8 cellular contexts compared by ENCODE assay signal in genomic region chr7:87877641-87878040, GRCh38. TPM values are rescaled to one million over a fixed set of nuclear protein-coding genes. Genes with fewer than 3 reads are reported as not detected.
A peak's percentile ranks its signal among the peaks of the same experiment; 100 is the strongest.
DNase-seq lines count a peak whose midpoint lies in the region.

No MANE protein-coding gene starts in this region.

- H3K4me3 Mint-ChIP-seq in T-helper 2 cell treated with Interferon-gamma antibody and Interleukin-4, amounts not matched to agents 5 μg/mL and 100 μg/mL, for 36 hours, result peak overlapping the region; percentile 97
- peak overlapping the region; percentile 80 for H3K4me3 Mint-ChIP-seq in activated T-helper 1 cell treated with anti-CD3 and anti-CD28 coated beads, Interleukin-12 subunit alpha, Interleukin-12 subunit beta, Interleukin-2, Interleukin-4 antibody, amounts not matched to agents 30 ng/mL and 10 ng/mL and 1 ng/mL, durations not matched to agents 14 hours and 24 hours and 36 hours

- H3K9ac ChIP-seq in iPS-20b (ENCODE audit: low read depth, low read length) (peak overlapping the region; percentile 98), subcutaneous abdominal adipose tissue (ENCODE audit: low read length in 5 of 5) (peak overlapping the region; percentile 78 to 91 (median 81))

- H3K27me3 ChIP-seq in iPS-20b (ENCODE audit: insufficient read depth, low read length), result no peaks in the 10 kb centered on the region
- H3K27me3 ChIP-seq in subcutaneous abdominal adipose tissue (ENCODE audit: control insufficient read depth in 5 of 5, insufficient read depth in 4 of 5, low read length in 5 of 5), result no peaks in the 10 kb centered on the region

- no peak for DNase-seq in T-helper 2 cell treated with Interferon-gamma antibody and Interleukin-4, amounts not matched to agents 5 μg/mL and 100 μg/mL, for 36 hours (ENCODE audit: low spot score)
- DNase-seq in T-helper 2 cell (no peak), dedifferentiated amniotic fluid mesenchymal stem cell (ENCODE audit: extremely low spot score) (no peak), GF-D8 (lab: John Stamatoyannopoulos, UW) (no peak)
- DNase-seq in activated T-helper 1 cell treated with anti-CD3 and anti-CD28 coated beads, Interleukin-12 subunit alpha, Interleukin-12 subunit beta, Interleukin-2, Interleukin-4 antibody, amounts not matched to agents 30 ng/mL and 10 ng/mL and 1 ng/mL, durations not matched to agents 14 hours and 24 hours and 36 hours (ENCODE audit: low spot score), result no peak
- DNase-seq in stimulated activated CD4-positive, alpha-beta T cell treated with anti-CD3 and anti-CD28 coated beads, Interleukin-2, amount 100 ng/mL, for 24 hours, result no peak

- H3K9me3 Mint-ChIP-seq in T-helper 2 cell treated with Interferon-gamma antibody and Interleukin-4, amounts not matched to agents 5 μg/mL and 100 μg/mL, for 36 hours, result peaks cover 5% of the 10 kb centered on the region
- peaks cover 4% of the 10 kb centered on the region for H3K9me3 Mint-ChIP-seq in activated T-helper 1 cell treated with anti-CD3 and anti-CD28 coated beads, Interleukin-12 subunit alpha, Interleukin-12 subunit beta, Interleukin-2, Interleukin-4 antibody, amounts not matched to agents 30 ng/mL and 10 ng/mL and 1 ng/mL, durations not matched to agents 14 hours and 24 hours and 36 hours

- H3K9me3 ChIP-seq in iPS-20b (ENCODE audit: insufficient read depth, low read depth, low read length), result no peaks in the 10 kb centered on the region
- H3K9me3 ChIP-seq in subcutaneous abdominal adipose tissue (ENCODE audit: control insufficient read depth in 5 of 5, low read length in 5 of 5), result no peaks in the 10 kb centered on the region

- peaks cover 44% of the 10 kb centered on the region for H3K4me1 Mint-ChIP-seq in T-helper 2 cell treated with Interferon-gamma antibody and Interleukin-4, amounts not matched to agents 5 μg/mL and 100 μg/mL, for 36 hours (ENCODE audit: low read depth)
- peaks cover 57% of the 10 kb centered on the region for H3K4me1 Mint-ChIP-seq in activated T-helper 1 cell treated with anti-CD3 and anti-CD28 coated beads, Interleukin-12 subunit alpha, Interleukin-12 subunit beta, Interleukin-2, Interleukin-4 antibody, amounts not matched to agents 30 ng/mL and 10 ng/mL and 1 ng/mL, durations not matched to agents 14 hours and 24 hours and 36 hours (ENCODE audit: low read depth)

- peak overlapping the region; percentile 97 for H3K4me3 ChIP-seq in iPS-20b (ENCODE audit: low read length)
- peak overlapping the region; percentile 87 to 91 (median 91) for H3K4me3 ChIP-seq in subcutaneous abdominal adipose tissue (ENCODE audit: low read depth in 1 of 5, low read length in 5 of 5)

- peaks cover 8% of the 10 kb centered on the region; the same call in 1 of the 2 replicates for H3K4me1 ChIP-seq in iPS-20b (ENCODE audit: insufficient read depth, low read length)
- H3K4me1 ChIP-seq in subcutaneous abdominal adipose tissue (ENCODE audit: control insufficient read depth in 5 of 5, insufficient read depth in 5 of 5, low read length in 5 of 5), result peaks cover 0 to 31% (median 28%) of the 10 kb centered on the region in 5 donors

- H3K27ac Mint-ChIP-seq in T-helper 2 cell treated with Interferon-gamma antibody and Interleukin-4, amounts not matched to agents 5 μg/mL and 100 μg/mL, for 36 hours, result peak overlapping the region; percentile 97
- H3K27ac Mint-ChIP-seq in activated T-helper 1 cell treated with anti-CD3 and anti-CD28 coated beads, Interleukin-12 subunit alpha, Interleukin-12 subunit beta, Interleukin-2, Interleukin-4 antibody, amounts not matched to agents 30 ng/mL and 10 ng/mL and 1 ng/mL, durations not matched to agents 14 hours and 24 hours and 36 hours, result peak overlapping the region; percentile 98

- H3K27ac ChIP-seq in iPS-20b (ENCODE audit: low read length) (peak overlapping the region; percentile 68), subcutaneous abdominal adipose tissue (ENCODE audit: low read depth, low read length) (peak overlapping the region; percentile 88)

- intact Hi-C loops in activated T-helper 1 cell treated with anti-CD3 and anti-CD28 coated beads, Interleukin-12 subunit alpha, Interleukin-12 subunit beta, Interleukin-2, Interleukin-4 antibody, amounts not matched to agents 30 ng/mL and 10 ng/mL and 1 ng/mL, durations not matched to agents 14 hours and 24 hours and 36 hours (cut with micrococcal nuclease), result loop anchor here (1.0 to 10.0 kb wide), 4 partner anchors 343 to 1125 kb away; partner anchors contain the start of genes DMTF1, ELAPOR2 and SRI

- H3K36me3 Mint-ChIP-seq in T-helper 2 cell treated with Interferon-gamma antibody and Interleukin-4, amounts not matched to agents 5 μg/mL and 100 μg/mL, for 36 hours (ENCODE audit: low read depth), result peaks cover 45% of the 10 kb centered on the region
- H3K36me3 Mint-ChIP-seq in activated T-helper 1 cell treated with anti-CD3 and anti-CD28 coated beads, Interleukin-12 subunit alpha, Interleukin-12 subunit beta, Interleukin-2, Interleukin-4 antibody, amounts not matched to agents 30 ng/mL and 10 ng/mL and 1 ng/mL, durations not matched to agents 14 hours and 24 hours and 36 hours (ENCODE audit: low read depth), result peaks cover 44% of the 10 kb centered on the region

- H3K36me3 ChIP-seq in iPS-20b (ENCODE audit: insufficient read depth, low read depth, low read length) (peaks cover 47% of the 10 kb centered on the region), subcutaneous abdominal adipose tissue (ENCODE audit: control insufficient read depth in 5 of 5, insufficient read depth in 5 of 5, low read length in 5 of 5) (no peaks in the 10 kb centered on the region)

- H3K27me3 Mint-ChIP-seq in T-helper 2 cell treated with Interferon-gamma antibody and Interleukin-4, amounts not matched to agents 5 μg/mL and 100 μg/mL, for 36 hours (ENCODE audit: low read depth), result no peaks in the 10 kb centered on the region
- no peaks in the 10 kb centered on the region for H3K27me3 Mint-ChIP-seq in activated T-helper 1 cell treated with anti-CD3 and anti-CD28 coated beads, Interleukin-12 subunit alpha, Interleukin-12 subunit beta, Interleukin-2, Interleukin-4 antibody, amounts not matched to agents 30 ng/mL and 10 ng/mL and 1 ng/mL, durations not matched to agents 14 hours and 24 hours and 36 hours (ENCODE audit: insufficient read depth)

RNA-seq across cellular contexts. Expression of gene DBF4, which starts 1.3 kb away (rescaled TPM):
- total RNA-seq in activated T-helper 1 cell treated with anti-CD3 and anti-CD28 coated beads, Interleukin-12 subunit alpha, Interleukin-12 subunit beta, Interleukin-2, Interleukin-4 antibody, amounts not matched to agents 30 ng/mL and 10 ng/mL and 1 ng/mL, durations not matched to agents 14 hours and 24 hours and 36 hours, result 68.6 and 76.6 TPM in 2 replicates

RNA-seq across cellular contexts. Expression of gene SLC25A40, which starts 1.5 kb away (rescaled TPM):
- total RNA-seq in activated T-helper 1 cell treated with anti-CD3 and anti-CD28 coated beads, Interleukin-12 subunit alpha, Interleukin-12 subunit beta, Interleukin-2, Interleukin-4 antibody, amounts not matched to agents 30 ng/mL and 10 ng/mL and 1 ng/mL, durations not matched to agents 14 hours and 24 hours and 36 hours, result 41.9 and 51.4 TPM in 2 replicates

RNA-seq across cellular contexts. Expression of gene ADAM22, which starts 56.4 kb away (rescaled TPM):
- 1.4 and 1.5 TPM in 2 replicates for total RNA-seq in activated T-helper 1 cell treated with anti-CD3 and anti-CD28 coated beads, Interleukin-12 subunit alpha, Interleukin-12 subunit beta, Interleukin-2, Interleukin-4 antibody, amounts not matched to agents 30 ng/mL and 10 ng/mL and 1 ng/mL, durations not matched to agents 14 hours and 24 hours and 36 hours
